Comparison of ENCODE assay signal across 1 cellular context in the genomic region with DNA sequence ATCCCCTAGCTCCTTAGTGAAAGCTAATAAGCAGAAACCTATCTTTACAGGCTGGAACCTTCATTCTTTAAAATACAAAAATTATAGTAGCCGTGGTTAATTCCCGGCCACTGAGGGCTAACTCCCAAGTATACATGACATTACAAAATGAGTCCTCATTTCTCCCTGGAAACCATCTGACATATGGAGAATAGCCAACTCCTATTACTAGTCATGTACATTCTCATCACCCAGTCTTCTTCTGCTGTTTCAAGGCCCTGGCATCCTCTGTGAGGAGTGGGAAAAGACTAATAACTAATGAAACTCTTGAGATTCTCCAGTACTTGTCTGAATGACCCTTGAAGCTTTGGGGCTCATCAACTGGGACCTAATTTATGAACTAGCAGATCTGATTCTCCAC.
TF ChIP-seq lines count a peak whose summit lies in the region.

No MANE protein-coding gene starts in this region.

TF ChIP-seq in GM23338, 12 proteins besides CTCF, POLR2A, EP300 and RAD21 (continued from another document):
- TF ChIP-seq, protein P1, sequence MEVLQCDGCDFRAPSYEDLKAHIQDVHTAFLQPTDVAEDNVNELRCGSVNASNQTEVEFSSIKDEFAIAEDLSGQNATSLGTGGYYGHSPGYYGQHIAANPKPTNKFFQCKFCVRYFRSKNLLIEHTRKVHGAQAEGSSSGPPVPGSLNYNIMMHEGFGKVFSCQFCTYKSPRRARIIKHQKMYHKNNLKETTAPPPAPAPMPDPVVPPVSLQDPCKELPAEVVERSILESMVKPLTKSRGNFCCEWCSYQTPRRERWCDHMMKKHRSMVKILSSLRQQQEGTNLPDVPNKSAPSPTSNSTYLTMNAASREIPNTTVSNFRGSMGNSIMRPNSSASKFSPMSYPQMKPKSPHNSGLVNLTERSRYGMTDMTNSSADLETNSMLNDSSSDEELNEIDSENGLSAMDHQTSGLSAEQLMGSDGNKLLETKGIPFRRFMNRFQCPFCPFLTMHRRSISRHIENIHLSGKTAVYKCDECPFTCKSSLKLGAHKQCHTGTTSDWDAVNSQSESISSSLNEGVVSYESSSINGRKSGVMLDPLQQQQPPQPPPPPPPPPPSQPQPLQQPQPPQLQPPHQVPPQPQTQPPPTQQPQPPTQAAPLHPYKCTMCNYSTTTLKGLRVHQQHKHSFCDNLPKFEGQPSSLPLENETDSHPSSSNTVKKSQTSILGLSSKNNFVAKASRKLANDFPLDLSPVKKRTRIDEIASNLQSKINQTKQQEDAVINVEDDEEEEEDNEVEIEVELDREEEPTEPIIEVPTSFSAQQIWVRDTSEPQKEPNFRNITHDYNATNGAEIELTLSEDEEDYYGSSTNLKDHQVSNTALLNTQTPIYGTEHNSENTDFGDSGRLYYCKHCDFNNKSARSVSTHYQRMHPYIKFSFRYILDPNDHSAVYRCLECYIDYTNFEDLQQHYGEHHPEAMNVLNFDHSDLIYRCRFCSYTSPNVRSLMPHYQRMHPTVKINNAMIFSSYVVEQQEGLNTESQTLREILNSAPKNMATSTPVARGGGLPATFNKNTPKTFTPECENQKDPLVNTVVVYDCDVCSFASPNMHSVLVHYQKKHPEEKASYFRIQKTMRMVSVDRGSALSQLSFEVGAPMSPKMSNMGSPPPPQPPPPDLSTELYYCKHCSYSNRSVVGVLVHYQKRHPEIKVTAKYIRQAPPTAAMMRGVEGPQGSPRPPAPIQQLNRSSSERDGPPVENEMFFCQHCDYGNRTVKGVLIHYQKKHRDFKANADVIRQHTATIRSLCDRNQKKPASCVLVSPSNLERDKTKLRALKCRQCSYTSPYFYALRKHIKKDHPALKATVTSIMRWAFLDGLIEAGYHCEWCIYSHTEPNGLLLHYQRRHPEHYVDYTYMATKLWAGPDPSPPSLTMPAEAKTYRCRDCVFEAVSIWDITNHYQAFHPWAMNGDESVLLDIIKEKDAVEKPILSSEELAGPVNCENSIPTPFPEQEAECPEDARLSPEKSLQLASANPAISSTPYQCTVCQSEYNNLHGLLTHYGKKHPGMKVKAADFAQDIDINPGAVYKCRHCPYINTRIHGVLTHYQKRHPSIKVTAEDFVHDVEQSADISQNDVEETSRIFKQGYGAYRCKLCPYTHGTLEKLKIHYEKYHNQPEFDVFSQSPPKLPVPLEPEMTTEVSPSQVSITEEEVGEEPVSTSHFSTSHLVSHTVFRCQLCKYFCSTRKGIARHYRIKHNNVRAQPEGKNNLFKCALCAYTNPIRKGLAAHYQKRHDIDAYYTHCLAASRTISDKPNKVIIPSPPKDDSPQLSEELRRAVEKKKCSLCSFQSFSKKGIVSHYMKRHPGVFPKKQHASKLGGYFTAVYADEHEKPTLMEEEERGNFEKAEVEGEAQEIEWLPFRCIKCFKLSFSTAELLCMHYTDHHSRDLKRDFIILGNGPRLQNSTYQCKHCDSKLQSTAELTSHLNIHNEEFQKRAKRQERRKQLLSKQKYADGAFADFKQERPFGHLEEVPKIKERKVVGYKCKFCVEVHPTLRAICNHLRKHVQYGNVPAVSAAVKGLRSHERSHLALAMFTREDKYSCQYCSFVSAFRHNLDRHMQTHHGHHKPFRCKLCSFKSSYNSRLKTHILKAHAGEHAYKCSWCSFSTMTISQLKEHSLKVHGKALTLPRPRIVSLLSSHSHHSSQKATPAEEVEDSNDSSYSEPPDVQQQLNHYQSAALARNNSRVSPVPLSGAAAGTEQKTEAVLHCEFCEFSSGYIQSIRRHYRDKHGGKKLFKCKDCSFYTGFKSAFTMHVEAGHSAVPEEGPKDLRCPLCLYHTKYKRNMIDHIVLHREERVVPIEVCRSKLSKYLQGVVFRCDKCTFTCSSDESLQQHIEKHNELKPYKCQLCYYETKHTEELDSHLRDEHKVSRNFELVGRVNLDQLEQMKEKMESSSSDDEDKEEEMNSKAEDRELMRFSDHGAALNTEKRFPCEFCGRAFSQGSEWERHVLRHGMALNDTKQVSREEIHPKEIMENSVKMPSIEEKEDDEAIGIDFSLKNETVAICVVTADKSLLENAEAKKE (CRISPR knock-in tag; IDR thresholded peaks at IDR 0.05) = no peak
- TF ChIP-seq STAT1 (IDR thresholded peaks at IDR 0.05; ENCODE audit: unreplicated experiment) = no peak
